In the genomic region with DNA sequence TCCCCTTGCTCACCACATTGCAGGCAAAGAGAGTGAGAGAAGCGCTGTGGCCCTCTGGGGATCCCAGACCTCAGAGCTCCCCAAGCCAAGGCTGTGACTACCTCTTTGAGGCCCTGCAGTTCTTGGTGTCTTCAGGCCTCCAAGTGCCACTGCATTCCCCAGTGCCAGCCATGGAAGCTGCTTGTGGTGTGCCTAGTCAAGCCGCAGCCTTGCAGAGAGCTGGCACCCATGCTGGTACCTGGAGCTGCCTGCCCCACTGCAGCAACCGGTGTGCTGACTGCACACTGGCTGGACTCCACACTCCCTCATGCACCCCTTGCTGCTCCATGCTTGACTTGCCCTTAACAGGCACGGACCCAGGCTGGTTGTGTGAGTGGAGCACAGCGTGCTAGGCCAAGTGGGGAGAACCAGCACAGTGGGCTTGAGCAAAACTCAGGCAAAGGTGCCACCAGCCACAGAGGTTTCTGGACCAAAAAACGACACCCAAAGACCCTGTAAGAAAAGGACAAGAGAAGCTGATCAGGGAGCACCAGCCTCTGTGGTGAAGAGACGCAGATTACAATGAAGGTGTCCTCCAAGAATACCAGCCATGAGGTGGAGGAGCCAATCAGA, we compare ENCODE assay signal across 27 cellular contexts.
"Had no signal": no experiment of that assay in that cellular context is flagged by ENCODE, and none has a peak within 500 bp of the region (broad histone marks: within the 10 kb centered on the region; RNA-seq: fewer than 3 reads in every experiment).

No MANE protein-coding gene starts in this region.

- H3K27me3 ChIP-seq: neural progenitor cell, neutrophil, pancreas, right lobe of liver, sigmoid colon, thyroid gland, tibial nerve, upper lobe of left lung, vagina had no signal

- H3K4me3 ChIP-seq: neural progenitor cell, pancreas, prostate gland, right lobe of liver, sigmoid colon, smooth muscle cell, spleen, stomach, thoracic aorta, thyroid gland, tibial nerve, upper lobe of left lung, vagina had no signal

- H3K4me2 ChIP-seq: neural progenitor cell, smooth muscle cell had no signal

- DNase-seq: naive thymus-derived CD4-positive, alpha-beta T cell; natural killer cell; nucleus accumbens; pancreas; retina; right cardiac atrium; right lobe of liver; sigmoid colon; spleen; stimulated activated CD4-positive, alpha-beta T cell treated with anti-CD3 and anti-CD28 coated beads, Interleukin-12 subunit alpha, Interleukin-12 subunit beta, amount 100 ng/mL, for 4 hours; stimulated activated CD4-positive, alpha-beta T cell treated with anti-CD3 and anti-CD28 coated beads, Interleukin-1b, Interleukin-23, amount 100 ng/mL, for 48 hours; stimulated activated CD4-positive, alpha-beta T cell treated with anti-CD3 and anti-CD28 coated beads, Interleukin-4, amount 100 ng/mL, for 1 hour; stimulated activated CD4-positive, alpha-beta T cell treated with anti-CD3 and anti-CD28 coated beads, Interleukin-4, amount 100 ng/mL, for 4 hours; stimulated activated CD8-positive, alpha-beta memory T cell treated with anti-CD3 and anti-CD28 coated beads, Interleukin-4, amount 100 ng/mL, for 48 hours; stimulated activated naive B cell treated with anti-CD40 and anti-IgM and Interleukin-4, amounts not matched to agents 10 μg/mL and 1 μg/mL and 100 μg/mL, for 72 hours; stimulated activated naive CD4-positive, alpha-beta T cell treated with Interleukin-2 at 50 U/mL for 16 hours; stomach; thyroid gland; trophoblast cell; upper lobe of left lung had no signal

- H3K4me1 ChIP-seq: neural progenitor cell, pancreas, prostate gland, right lobe of liver, sigmoid colon, spleen, stomach, thyroid gland, tibial nerve, upper lobe of left lung had no signal

- H3K9ac ChIP-seq: neural progenitor cell had no signal

- ATAC-seq: naive thymus-derived CD4-positive, alpha-beta T cell; natural killer cell; pancreas; right cardiac atrium; stimulated activated naive B cell treated with anti-CD40 and anti-IgM and Interleukin-4, amounts not matched to agents 10 μg/mL and 1 μg/mL and 100 μg/mL, for 72 hours had no signal

- H3K9me3 ChIP-seq: neutrophil, pancreas, prostate gland, right lobe of liver, sigmoid colon, thoracic aorta, thyroid gland, upper lobe of left lung, vagina had no signal

- H3K36me3 ChIP-seq: neural progenitor cell, neutrophil, pancreas, prostate gland, right lobe of liver, sigmoid colon, spleen, stomach, thoracic aorta, thyroid gland, tibial nerve, upper lobe of left lung, vagina had no signal

- H3K27ac ChIP-seq: neural progenitor cell, neutrophil, pancreas, prostate gland, right lobe of liver, sigmoid colon, spleen, stomach, thoracic aorta, thyroid gland, tibial nerve, upper lobe of left lung, vagina had no signal

- H2AFZ ChIP-seq: neural progenitor cell had no signal
